1 cellular context compared by ENCODE assay signal in genomic region chr5:73338201-73339126, GRCh38.
TF ChIP-seq lines count a peak whose summit lies in the region.

No MANE protein-coding gene starts in this region.

TF ChIP-seq in HepG2, 621 proteins besides CTCF, POLR2A, EP300 and RAD21 (continued from another document):
- TF ChIP-seq ZSCAN5A (CRISPR knock-in tag; IDR thresholded peaks at IDR 0.05; ENCODE audit: borderline replicate concordance) (no peak), ETV5 (CRISPR knock-in tag; IDR thresholded peaks at IDR 0.05; ENCODE audit: borderline replicate concordance) (no peak)
